Comparison of ENCODE assay signal across 8 cellular contexts in the genomic region with DNA sequence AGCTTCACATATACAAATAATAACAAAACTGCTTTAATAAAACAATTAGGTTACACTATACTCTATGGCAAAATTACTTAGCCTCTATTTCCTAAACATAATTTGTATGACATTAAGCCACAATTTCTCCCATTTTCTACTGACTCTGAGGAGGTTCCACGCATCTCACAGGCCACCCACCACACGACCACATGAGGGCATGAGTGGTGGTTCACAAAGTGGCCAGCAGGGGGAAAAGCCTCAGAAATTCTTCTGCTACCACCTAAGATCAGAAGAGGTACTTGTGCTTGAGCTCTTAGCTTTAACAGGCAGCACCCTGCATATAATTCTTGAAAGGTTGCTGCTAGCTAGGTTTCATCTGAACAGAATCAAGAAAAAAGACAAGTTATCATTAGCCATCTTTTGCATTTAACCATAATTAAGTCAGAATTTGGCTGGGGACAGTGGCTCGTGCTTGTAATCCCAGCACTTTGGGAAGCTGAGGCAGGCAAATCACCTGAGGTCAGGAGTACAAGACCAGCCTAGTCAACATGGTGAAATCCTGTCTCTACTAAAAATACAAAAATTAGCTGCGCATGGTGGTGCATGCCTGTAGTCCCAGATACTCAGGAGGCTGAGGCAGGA. TPM values are rescaled to one million over a fixed set of nuclear protein-coding genes. Genes with fewer than 3 reads are reported as not detected.
A peak's percentile ranks its signal among the peaks of the same experiment; 100 is the strongest.
DNase-seq lines count a peak whose midpoint lies in the region; ATAC-seq and TF ChIP-seq lines count a peak whose summit lies in the region.

No MANE protein-coding gene starts in this region.

- H3K27me3 ChIP-seq in trophoblast cell (ENCODE audit: insufficient read depth, low read length) (no peaks in the 10 kb centered on the region), uterus (no peaks in the 10 kb centered on the region)

- no peak overlapping the region for H4K12ac ChIP-seq in trophoblast cell (ENCODE audit: low read depth, low read length)

- H3K9me3 ChIP-seq in trophoblast cell (ENCODE audit: insufficient read depth, low read depth, low read length) (no peaks in the 10 kb centered on the region), uterus (no peaks in the 10 kb centered on the region)

- H3K27ac ChIP-seq in trophoblast cell (ENCODE audit: low read depth, low read length) (no peak overlapping the region), uterus (no peak overlapping the region)

- no peak overlapping the region for H3K4me2 ChIP-seq in trophoblast cell (ENCODE audit: low read length)

- no peak overlapping the region for H2BK5ac ChIP-seq in trophoblast cell (ENCODE audit: low read depth, low read length, poor library complexity)

- ATAC-seq in GM19351 (IDR thresholded peaks at IDR 0.05; ENCODE audit: unreplicated experiment) (peak; percentile 96), HG03432 (IDR thresholded peaks at IDR 0.05; ENCODE audit: unreplicated experiment) (peak; percentile 94)

- no peak overlapping the region for H2BK120ac ChIP-seq in trophoblast cell (ENCODE audit: insufficient read depth, low read length, poor library complexity)

- no peak overlapping the region for H3K18ac ChIP-seq in trophoblast cell (ENCODE audit: low read length)

- intact Hi-C loops in uterus (cut with DNase I; ENCODE audit: low total_unique reads), result no loop called here

- no CpG with 5 or more reads among the region's 4 CpGs for WGBS in trophoblast cell (ENCODE audit: extremely low coverage, insufficient coverage, insufficient read length)

- H3K4me3 ChIP-seq in trophoblast cell (ENCODE audit: low read depth, low read length) (no peak overlapping the region), uterus (no peak overlapping the region)

- no peak overlapping the region for H3K4ac ChIP-seq in trophoblast cell (ENCODE audit: low read depth, low read length)

- H2AK5ac ChIP-seq in trophoblast cell (ENCODE audit: low read length), result no peak overlapping the region

- H3K79me2 ChIP-seq in trophoblast cell (ENCODE audit: control insufficient read depth, insufficient read depth, low read length, poor library complexity), result no peaks in the 10 kb centered on the region

- H3K4me1 ChIP-seq in trophoblast cell (ENCODE audit: control insufficient read depth in 1 of 2, insufficient read depth in 2 of 2, low read length in 2 of 2) (no peaks in the 10 kb centered on the region), uterus (peaks cover 0 to 3% of the 10 kb centered on the region in 2 donors)

- H3K14ac ChIP-seq in trophoblast cell (ENCODE audit: low read length), result no peak overlapping the region

- peak; percentile 39 to 56 (median 44) for TF ChIP-seq CTCF in uterus (IDR thresholded peaks at IDR 0.05)

- H2BK12ac ChIP-seq in trophoblast cell (ENCODE audit: low read length), result no peak overlapping the region

- H3K79me1 ChIP-seq in trophoblast cell (ENCODE audit: low read length), result no peaks in the 10 kb centered on the region

- H2AFZ ChIP-seq in trophoblast cell (ENCODE audit: insufficient read depth, low read length, poor library complexity), result no peak overlapping the region

- H4K8ac ChIP-seq in trophoblast cell (ENCODE audit: low read depth, low read length), result no peak overlapping the region

- H3K36me3 ChIP-seq in trophoblast cell (ENCODE audit: control insufficient read depth in 1 of 2, insufficient read depth in 2 of 2, low read length in 2 of 2) (peaks cover 0 to 5% of the 10 kb centered on the region in 2 experiments), uterus (no peaks in the 10 kb centered on the region)

- TF ChIP-seq POLR2A in uterus (IDR thresholded peaks at IDR 0.05), result no peak

- H3K9ac ChIP-seq in trophoblast cell (ENCODE audit: low read length), result no peak overlapping the region

- no peak overlapping the region for H4K91ac ChIP-seq in trophoblast cell (ENCODE audit: low read depth, low read length)

- no peak overlapping the region for H3K23ac ChIP-seq in trophoblast cell (ENCODE audit: low read length)

- DNase-seq in COLO668 (lab: John Stamatoyannopoulos, UW; ENCODE audit: unreplicated experiment) (peak; percentile 51), NOMO-1 treated with dmso at 0.1 percent for 144 hours (lab: John Stamatoyannopoulos, UW; ENCODE audit: unreplicated experiment) (peak; percentile 36), activated T-cell treated with anti-CD3 and anti-CD28 coated beads for 1 hour (ENCODE audit: low read depth) (peak; percentile 68), fibroblast of gingiva (ENCODE audit: low read depth) (peak; percentile 42), trophoblast cell (peak; percentile 73 to 83), uterus (peak; percentile 25 to 31)

RNA-seq across cellular contexts. Expression of a gene that starts 7.7 kb away (rescaled TPM):
- polyA plus RNA-seq in trophoblast cell (2013), result 1.6 and 1.8 TPM in 2 replicates
- total RNA-seq in uterus, result 10 to 100 TPM in 2 of 4 donors, 1 to 10 TPM in 1, under 1 TPM in 1; 0.59 to 11.1 (median 8.8) TPM

RNA-seq across cellular contexts. Expression of a gene that starts 10.9 kb away (rescaled TPM):
- polyA plus RNA-seq in trophoblast cell (2013), result 40.2 and 41.3 TPM in 2 replicates
- 10 to 100 TPM; 19.2 to 57.7 (median 48.9) TPM for total RNA-seq in uterus

RNA-seq across cellular contexts. Expression of a gene that starts 54.5 kb away (rescaled TPM):
- 0.63 and 0.90 TPM in 2 replicates for polyA plus RNA-seq in trophoblast cell (2013)
- 1 to 10 TPM in 2 of 4 donors, not detected in 2; 1.1 to 1.2 TPM for total RNA-seq in uterus

Comparison
In these comparisons a context has a peak if more than half of its experiments do, and no peak if none do; other contexts are left out.
1. DNase-seq: peak in every context shown above with its lines; median percentile 78 in trophoblast cell; 68 in activated T-cell treated with anti-CD3 and anti-CD28 coated beads for 1 hour; 51 in COLO668; 42 in fibroblast of gingiva; 36 in NOMO-1 treated with dmso at 0.1 percent for 144 hours; 28 in uterus.